ENCODE assay signal across 8 cellular contexts in the genomic region with DNA sequence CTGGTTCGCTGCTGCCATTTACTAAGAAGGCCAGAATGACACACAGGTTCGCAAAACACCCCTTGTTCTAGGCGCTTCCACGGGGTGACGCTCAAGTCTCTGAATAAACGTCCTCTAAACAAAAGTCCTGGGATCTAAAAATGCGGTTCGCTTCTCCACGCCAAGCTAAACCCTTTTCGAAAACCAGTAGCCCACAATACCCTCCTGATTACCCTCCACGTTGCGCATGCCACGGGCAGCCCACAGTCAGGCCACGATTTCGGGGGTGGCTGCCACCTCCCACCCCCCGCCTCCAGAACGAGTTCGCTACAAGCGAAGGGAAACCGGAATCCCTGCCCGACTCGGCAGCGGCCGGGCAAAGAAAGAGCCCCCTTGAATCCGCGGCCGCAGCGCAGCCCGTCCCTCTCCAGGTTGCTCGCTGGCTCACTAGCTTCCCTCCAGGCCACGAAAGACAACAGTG. TPM values are rescaled to one million over a fixed set of nuclear protein-coding genes. Genes with fewer than 3 reads are reported as not detected.
A peak's percentile ranks its signal among the peaks of the same experiment; 100 is the strongest.
DNase-seq lines count a peak whose midpoint lies in the region; ATAC-seq and TF ChIP-seq lines count a peak whose summit lies in the region.

No MANE protein-coding gene starts in this region.

- H3K56ac ChIP-seq in IMR-90 (ENCODE audit: extremely low read depth, insufficient read depth, low read length): peak overlapping the region; percentile 52; the same call in 1 of the 2 replicates

- H2BK15ac ChIP-seq in IMR-90 (ENCODE audit: low read depth, low read length): no peak overlapping the region

- no peak for TF ChIP-seq RAD21 in IMR-90 (IDR thresholded peaks at IDR 0.05; ENCODE audit: low read length)

- H3K18ac ChIP-seq in IMR-90 (ENCODE audit: low read depth, low read length): peak overlapping the region; percentile 21; the same call in 1 of the 2 replicates

- H4K8ac ChIP-seq in IMR-90 (ENCODE audit: low read depth in 2 of 2, low read length in 2 of 2): peak overlapping the region; percentile 43 to 67; a peak in 2 of 4 replicates

- BruUV-seq in Caco-2 (replicated peaks; lab: Mats Ljungman, UMichigan): TSS peak; percentile 48
- TSS peak; percentile 45 for BruUV-seq in IMR-90 (replicated peaks; lab: Mats Ljungman, UMichigan)

- H3K9ac ChIP-seq in IMR-90 (ENCODE audit: low read depth, low read length): peak overlapping the region; percentile 99
- H3K9ac ChIP-seq in duodenal mucosa (ENCODE audit: low read depth in 1 of 2, low read length in 2 of 2): peak overlapping the region; percentile 90 to 94

- peak overlapping the region; percentile 93 for H2AFZ ChIP-seq in IMR-90 (replicated peaks; ENCODE audit: low read length, poor library complexity)

- peaks cover 52% of the 10 kb centered on the region for H4K20me1 ChIP-seq in IMR-90 (ENCODE audit: insufficient read depth, low read length)

- H3K27ac ChIP-seq in IMR-90 (ENCODE audit: insufficient read depth, low read length) (peak overlapping the region; percentile 86), duodenal mucosa (ENCODE audit: low read depth, low read length) (peak overlapping the region; percentile 95), mesodermal cell (ENCODE audit: low read depth, low read length, severe bottlenecking) (peak overlapping the region; percentile 97)

- dilution Hi-C loops in IMR-90 (cut with HindIII; ENCODE audit: low sequenced_read_pairs, unreplicated experiment): no loop called here

- CTCF ChIA-PET in Caco-2 (lab: Charles Lee): interaction anchor here (0.6 to 1.5 kb wide), 9 partner anchors 11 to 255 kb away, joined by 3 to 9 read pairs (median 3); a partner anchor contains a TSS
- CTCF ChIA-PET in IMR-90 (lab: Yijun Ruan, JAX): interaction anchor here (1.0 to 1.4 kb wide), 2 partner anchors 33 to 275 kb away, joined by 3 read pairs; a partner anchor contains a TSS

- no peaks in the 10 kb centered on the region; the same call in 1 of the 2 replicates for H3K4me1 ChIP-seq in Caco-2
- H3K4me1 ChIP-seq in IMR-90 (ENCODE audit: control insufficient read depth, insufficient read depth, low read length): peaks cover 3% of the 10 kb centered on the region; the same call in 1 of the 2 replicates
- H3K4me1 ChIP-seq in duodenal mucosa (ENCODE audit: control insufficient read depth in 1 of 2, insufficient read depth in 2 of 2, low read length in 2 of 2): peaks cover 11 to 14% of the 10 kb centered on the region in 2 donors
- peaks cover 4% of the 10 kb centered on the region for H3K4me1 ChIP-seq in mesodermal cell (ENCODE audit: control insufficient read depth, insufficient read depth, low read length, poor library complexity, severe bottlenecking)

- H3K9me3 ChIP-seq in Caco-2 (no peaks in the 10 kb centered on the region), IMR-90 (ENCODE audit: control insufficient read depth, insufficient read depth, low read length) (no peaks in the 10 kb centered on the region; the same call in 1 of the 2 replicates), duodenal mucosa (ENCODE audit: control insufficient read depth in 1 of 2, low read length in 2 of 2) (no peaks in the 10 kb centered on the region), mesodermal cell (ENCODE audit: control insufficient read depth, low read length) (no peaks in the 10 kb centered on the region)

- peaks cover 0 to 6% of the 10 kb centered on the region in 2 experiments; a peak in 1 of 4 replicates for H3K79me1 ChIP-seq in IMR-90 (ENCODE audit: low read depth in 1 of 2, low read length in 2 of 2)

- no peaks in the 10 kb centered on the region for H3K27me3 ChIP-seq in Caco-2 (replicated peaks; ENCODE audit: control insufficient read depth, insufficient read depth, low read length)
- no peaks in the 10 kb centered on the region for H3K27me3 ChIP-seq in IMR-90 (ENCODE audit: control insufficient read depth, insufficient read depth, low read length)
- no peaks in the 10 kb centered on the region for H3K27me3 ChIP-seq in duodenal mucosa (ENCODE audit: control insufficient read depth in 1 of 2, insufficient read depth in 2 of 2, low read length in 2 of 2)

- TF ChIP-seq POLR2A in IMR-90 (IDR thresholded peaks at IDR 0.05; ENCODE audit: low read depth, low read length): no peak

- H2AK9ac ChIP-seq in IMR-90 (replicated peaks; ENCODE audit: low read depth, low read length, poor library complexity): peak overlapping the region; percentile 97

- peak overlapping the region; percentile 72 for H3K4ac ChIP-seq in IMR-90 (ENCODE audit: low read depth, low read length)

- no peaks in the 10 kb centered on the region for H3K27me3 Mint-ChIP-seq in Caco-2 (ENCODE audit: insufficient read depth, unreplicated experiment)
- H3K27me3 Mint-ChIP-seq in stimulated activated naive B cell treated with anti-CD40 and anti-IgM and Interleukin-4, amounts not matched to agents 10 μg/mL and 1 μg/mL and 100 μg/mL, for 72 hours: no peaks in the 10 kb centered on the region

- peak overlapping the region; percentile 34; the same call in 1 of the 2 replicates for H4K5ac ChIP-seq in IMR-90 (ENCODE audit: low read depth, low read length)

- DNase-seq in Caco-2: peak in 1 of 2 experiments; percentile 30
- peak; percentile 26 for DNase-seq in IMR-90
- DNase-seq in activated CD4-positive, alpha-beta T cell treated with anti-CD3 and anti-CD28 coated beads for 4 hours: peak; percentile 40 to 57
- peak; percentile 7 for DNase-seq in stimulated activated naive B cell treated with anti-CD40 and anti-IgM and Interleukin-4, amounts not matched to agents 10 μg/mL and 1 μg/mL and 100 μg/mL, for 72 hours
- DNase-seq in GM19240 (ENCODE audit: insufficient read length, low spot score): no peak

- POLR2A ChIA-PET in Caco-2 (lab: Charles Lee): interaction anchor here (0.5 to 2.2 kb wide), 10 partner anchors 12 to 1142 kb away, joined by 3 to 31 read pairs (median 6); a partner anchor contains a TSS
- POLR2A ChIA-PET in IMR-90 (lab: Charles Lee; ENCODE audit: unreplicated experiment): interaction anchor here (1.0 kb wide), 1 partner anchor 11 kb away, joined by 6 read pairs; no protein-coding TSS in a partner anchor

- no peaks in the 10 kb centered on the region; the same call in 1 of the 2 replicates for H3K9me1 ChIP-seq in IMR-90 (ENCODE audit: insufficient read depth, low read length)

- peak overlapping the region; percentile 99 for H3K4me2 ChIP-seq in IMR-90 (ENCODE audit: low read depth, low read length)

- no peak overlapping the region for H2BK120ac ChIP-seq in IMR-90 (ENCODE audit: low read depth, low read length)

- peaks cover 57% of the 10 kb centered on the region for H3K36me3 Mint-ChIP-seq in Caco-2 (ENCODE audit: insufficient read depth, unreplicated experiment)
- H3K36me3 Mint-ChIP-seq in stimulated activated naive B cell treated with anti-CD40 and anti-IgM and Interleukin-4, amounts not matched to agents 10 μg/mL and 1 μg/mL and 100 μg/mL, for 72 hours: peaks cover 11 to 29% of the 10 kb centered on the region in 2 donors

- 31% methylated on average over 12 of the region's 31 CpGs; no CpG with 5 or more reads in 1 of the 2 experiments for WGBS in IMR-90 (ENCODE audit: extremely low coverage in 2 of 2, insufficient read length in 1 of 2), 2 experiments
- WGBS in mesodermal cell (ENCODE audit: insufficient coverage in 2 of 2), 2 experiments: 0% methylated on average over 7 to 18 of the region's 31 CpGs

- H3K27ac Mint-ChIP-seq in Caco-2 (ENCODE audit: unreplicated experiment): peak overlapping the region; percentile 93
- H3K27ac Mint-ChIP-seq in stimulated activated naive B cell treated with anti-CD40 and anti-IgM and Interleukin-4, amounts not matched to agents 10 μg/mL and 1 μg/mL and 100 μg/mL, for 72 hours: peak overlapping the region; percentile 98

- no peak overlapping the region for H2AK5ac ChIP-seq in IMR-90 (ENCODE audit: low read depth, low read length)

- H3K4me3 ChIP-seq in Caco-2 (ENCODE audit: low read depth, low read length): peak overlapping the region; percentile 91
- peak overlapping the region; percentile 72 for H3K4me3 ChIP-seq in IMR-90 (ENCODE audit: insufficient read depth, low read depth, low read length)
- H3K4me3 ChIP-seq in duodenal mucosa (ENCODE audit: low read depth in 1 of 2, low read length in 2 of 2): peak overlapping the region; percentile 77 to 84
- H3K4me3 ChIP-seq in mesodermal cell (ENCODE audit: extremely low read depth, insufficient read depth, low read length, poor library complexity, severe bottlenecking): peak overlapping the region; percentile 68

- no peak overlapping the region for H2BK20ac ChIP-seq in IMR-90 (ENCODE audit: low read depth, low read length)

- H3K9me3 Mint-ChIP-seq in Caco-2 (ENCODE audit: unreplicated experiment): no peaks in the 10 kb centered on the region
- H3K9me3 Mint-ChIP-seq in stimulated activated naive B cell treated with anti-CD40 and anti-IgM and Interleukin-4, amounts not matched to agents 10 μg/mL and 1 μg/mL and 100 μg/mL, for 72 hours: no peaks in the 10 kb centered on the region

- peaks cover 3% of the 10 kb centered on the region; the same call in 1 of the 2 replicates for H3K36me3 ChIP-seq in Caco-2 (ENCODE audit: control insufficient read depth, insufficient read depth, low read length)
- peaks cover 18% of the 10 kb centered on the region for H3K36me3 ChIP-seq in IMR-90 (ENCODE audit: control insufficient read depth, insufficient read depth, low read length)
- H3K36me3 ChIP-seq in duodenal mucosa (ENCODE audit: control insufficient read depth in 1 of 2, insufficient read depth in 2 of 2, low read length in 2 of 2): peaks cover 0 to 17% of the 10 kb centered on the region in 2 donors
- H3K36me3 ChIP-seq in mesodermal cell (ENCODE audit: control insufficient read depth, insufficient read depth, low read length): peaks cover 36% of the 10 kb centered on the region

- peak overlapping the region; percentile 53 for H3K14ac ChIP-seq in IMR-90 (replicated peaks; ENCODE audit: low read depth, low read length)

- peak overlapping the region; percentile 38 for H4K91ac ChIP-seq in IMR-90 (ENCODE audit: insufficient read depth, low read depth, low read length)

- intact Hi-C loops in Caco-2 (cut with micrococcal nuclease; ENCODE audit: unreplicated experiment) (loop anchor here (1.0 to 2.0 kb wide), 2 partner anchors 62 to 90 kb away; no protein-coding TSS in a partner anchor), IMR-90 (cut with micrococcal nuclease) (loop anchor here (2.0 to 5.0 kb wide), 2 partner anchors 80 to 184 kb away; a partner anchor contains a TSS)

- TF ChIP-seq CTCF in Caco-2 (IDR thresholded peaks at IDR 0.05; ENCODE audit: insufficient read depth in 1 of 2, low read depth in 1 of 2, low read length in 1 of 2, severe bottlenecking in 1 of 2, unreplicated experiment in 1 of 2) (peak in 1 of 2 experiments; percentile 9), IMR-90 (conservative IDR thresholded peaks at IDR 0.05; ENCODE audit: low read depth, low read length) (0 out of 2 replicates have a peak, but pooled peaks have one; percentile 11)

- in situ Hi-C loops in IMR-90 (cut with MboI; ENCODE audit: low sequenced_read_pairs): no loop called here

- ATAC-seq in GM21367 (IDR thresholded peaks at IDR 0.05; ENCODE audit: unreplicated experiment) (peak; percentile 23), IMR-90 (ENCODE audit: low read depth) (peak; percentile 31)
- ATAC-seq in stimulated activated naive B cell treated with anti-CD40 and anti-IgM and Interleukin-4, amounts not matched to agents 10 μg/mL and 1 μg/mL and 100 μg/mL, for 72 hours (replicated peaks): peak; percentile 14 to 35

- H2BK5ac ChIP-seq in IMR-90 (ENCODE audit: low read depth, low read length, poor library complexity, severe bottlenecking): peak overlapping the region; percentile 75

- peak overlapping the region; percentile 81 for H3K4me3 Mint-ChIP-seq in Caco-2 (ENCODE audit: unreplicated experiment)
- peak overlapping the region; percentile 92 to 96 for H3K4me3 Mint-ChIP-seq in stimulated activated naive B cell treated with anti-CD40 and anti-IgM and Interleukin-4, amounts not matched to agents 10 μg/mL and 1 μg/mL and 100 μg/mL, for 72 hours

- no peaks in the 10 kb centered on the region for H3K4me1 Mint-ChIP-seq in Caco-2 (ENCODE audit: low read depth, unreplicated experiment)
- peaks cover 6 to 21% of the 10 kb centered on the region in 2 donors for H3K4me1 Mint-ChIP-seq in stimulated activated naive B cell treated with anti-CD40 and anti-IgM and Interleukin-4, amounts not matched to agents 10 μg/mL and 1 μg/mL and 100 μg/mL, for 72 hours

- H3K23ac ChIP-seq in IMR-90 (ENCODE audit: low read depth, low read length): peak overlapping the region; percentile 54; the same call in 1 of the 2 replicates

RNA-seq across cellular contexts. Expression of a gene that starts 0.4 kb away (rescaled TPM):
- 1,700 and 1,787 TPM in 2 replicates for total RNA-seq in Caco-2 (2022)
- total RNA-seq in IMR-90 (2012; rRNA removed): 681 and 716 TPM in 2 replicates
- 2,279 and 2,357 TPM in 2 replicates for polyA plus RNA-seq in IMR-90 (2012; rRNA removed)
- polyA plus RNA-seq in IMR-90 (2012; cell fraction: cytosol; rRNA removed): 400 and 448 TPM in 2 replicates
- polyA plus RNA-seq in IMR-90 (2012; cell fraction: nucleus; rRNA removed; ENCODE audit: low replicate concordance): 33.9 and 528 TPM in 2 replicates
- polyA plus RNA-seq in mesodermal cell (2013, experiment 1 of 2): 2,793 TPM
- polyA plus RNA-seq in mesodermal cell (2013, experiment 2 of 2): 2,925 TPM

RNA-seq across cellular contexts. Expression of a gene that starts 32.6 kb away (rescaled TPM):
- total RNA-seq in Caco-2 (2022) (2.0 and 2.2 TPM in 2 replicates), IMR-90 (2012; rRNA removed) (0.18 and 0.28 TPM in 2 replicates)
- polyA plus RNA-seq in IMR-90 (2012; rRNA removed): 0.13 and 0.17 TPM in 2 replicates
- polyA plus RNA-seq in IMR-90 (2012; cell fraction: cytosol; rRNA removed): 0.14 and 0.43 TPM in 2 replicates
- polyA plus RNA-seq in IMR-90 (2012; cell fraction: nucleus; rRNA removed; ENCODE audit: low replicate concordance): 0.16 and 0.28 TPM in 2 replicates
- polyA plus RNA-seq in mesodermal cell (2013, experiment 1 of 2): not detected
- polyA plus RNA-seq in mesodermal cell (2013, experiment 2 of 2): not detected
